Comparison of ENCODE assay signal across 32 cellular contexts in genomic region chr17:21470861-21471260, GRCh38.
"Had no signal": no experiment of that assay in that cellular context is flagged by ENCODE, and none has a peak within 500 bp of the region (broad histone marks: within the 10 kb centered on the region; RNA-seq: fewer than 3 reads in every experiment).

No MANE protein-coding gene starts in this region.

- H3K9me3 Mint-ChIP-seq: activated B cell treated with CpG ODN at 0.5 μM for 24 hours; activated CD4-positive, alpha-beta memory T cell treated with anti-CD3 and anti-CD28 coated beads for 36 hours; activated CD4-positive, alpha-beta T cell treated with anti-CD3 and anti-CD28 coated beads, Interleukin-2, amount 10 ng/mL, durations not matched to agents 24 days and 14 days; activated CD8-positive, alpha-beta T cell treated with anti-CD3 and anti-CD28 coated beads for 36 hours; activated naive CD4-positive, alpha-beta T cell treated with anti-CD3 and anti-CD28 coated beads for 36 hours; activated naive CD4-positive, alpha-beta T cell treated with anti-CD3 and anti-CD28 coated beads, Interleukin-2, amount 50 U/mL, for 72 hours; activated naive CD8-positive, alpha-beta T cell treated with anti-CD3 and anti-CD28 coated beads for 36 hours; activated T-cell treated with anti-CD3 and anti-CD28 coated beads, Interleukin-2, amount 50 U/mL, for 4 hours; activated T-cell treated with anti-CD3 and anti-CD28 coated beads, Interleukin-2, amount 50 U/mL, for 72 hours; activated T-helper 1 cell treated with anti-CD3 and anti-CD28 coated beads, Interleukin-12 subunit alpha, Interleukin-12 subunit beta, Interleukin-2, Interleukin-4 antibody, amounts not matched to agents 30 ng/mL and 10 ng/mL and 1 ng/mL, durations not matched to agents 14 hours and 24 hours and 36 hours; activated T-helper 17 cell treated with anti-CD3 and anti-CD28 coated beads, Interleukin-2, amount 50 U/mL, for 72 hours; T-helper 1 cell treated with Interleukin-12 subunit alpha and Interleukin-12 subunit beta and Interleukin-4 antibody, amounts not matched to agents 30 μg/mL and 1 μg/mL, for 36 hours; T-helper 2 cell treated with Interferon-gamma antibody and Interleukin-4, amounts not matched to agents 5 μg/mL and 100 μg/mL, for 36 hours had no signal

- H3K36me3 Mint-ChIP-seq: activated CD4-positive, alpha-beta memory T cell treated with anti-CD3 and anti-CD28 coated beads for 36 hours; activated CD8-positive, alpha-beta memory T cell treated with anti-CD3 and anti-CD28 coated beads, Interleukin-2, amount 10 ng/mL, durations not matched to agents 7 days and 5 days; activated naive CD4-positive, alpha-beta T cell treated with anti-CD3 and anti-CD28 coated beads, Interleukin-2, amount 50 U/mL, for 72 hours; activated naive CD8-positive, alpha-beta T cell treated with anti-CD3 and anti-CD28 coated beads for 36 hours had no signal

- DNase-seq: activated B cell treated with CpG ODN at 0.5 μM for 24 hours; activated CD4-positive, alpha-beta memory T cell treated with anti-CD3 and anti-CD28 coated beads for 36 hours; activated CD4-positive, alpha-beta T cell treated with anti-CD3 and anti-CD28 coated beads for 4 hours; activated CD4-positive, alpha-beta T cell treated with anti-CD3 and anti-CD28 coated beads, Interleukin-2, amount 10 ng/mL, durations not matched to agents 24 days and 14 days; activated CD4-positive, alpha-beta T cell treated with anti-CD3 and anti-CD28 coated beads, Interleukin-2, amount 50 U/mL, for 1 hour; activated CD4-positive, alpha-beta T cell treated with anti-CD3 and anti-CD28 coated beads, Interleukin-2, amount 50 U/mL, for 4 hours; activated CD4-positive, CD25-positive, alpha-beta regulatory T cell treated with anti-CD3 and anti-CD28 coated beads, Interleukin-2, amount 50 U/mL, for 72 hours; activated CD8-positive, alpha-beta memory T cell treated with anti-CD3 and anti-CD28 coated beads, Interleukin-2, amount 10 ng/mL, durations not matched to agents 7 days and 5 days; activated CD8-positive, alpha-beta T cell treated with anti-CD3 and anti-CD28 coated beads for 36 hours; activated effector memory CD4-positive, alpha-beta T cell treated with anti-CD3 and anti-CD28 coated beads, Interleukin-2, amount 50 U/mL, for 16 hours; activated gamma-delta T cell treated with Interleukin-2 at 50 U/mL for 16 hours; activated naive CD4-positive, alpha-beta T cell; activated naive CD4-positive, alpha-beta T cell treated with anti-CD3 and anti-CD28 coated beads for 36 hours; activated naive CD4-positive, alpha-beta T cell treated with anti-CD3 and anti-CD28 coated beads, Interleukin-2, amount 50 U/mL, for 16 hours; activated naive CD8-positive, alpha-beta T cell treated with anti-CD3 and anti-CD28 coated beads for 36 hours; activated T-cell treated with anti-CD3 and anti-CD28 coated beads for 4 hours; activated T-cell treated with anti-CD3 and anti-CD28 coated beads, Interleukin-2, amount 50 U/mL, for 1 hour; activated T-cell treated with anti-CD3 and anti-CD28 coated beads, Interleukin-2, amount 50 U/mL, for 4 hours; activated T-cell treated with anti-CD3 and anti-CD28 coated beads, Interleukin-2, amount 50 U/mL, for 72 hours; amniotic stem cell; aorta; body of pancreas; brain microvascular endothelial cell; central memory CD4-positive, alpha-beta T cell; T-helper 1 cell; T-helper 2 cell; T-helper 9 cell had no signal

- H3K27ac Mint-ChIP-seq: activated B cell treated with CpG ODN at 0.5 μM for 24 hours; activated CD4-positive, alpha-beta memory T cell treated with anti-CD3 and anti-CD28 coated beads for 36 hours; activated CD4-positive, alpha-beta T cell treated with anti-CD3 and anti-CD28 coated beads, Interleukin-2, amount 10 ng/mL, durations not matched to agents 24 days and 14 days; activated CD8-positive, alpha-beta memory T cell treated with anti-CD3 and anti-CD28 coated beads, Interleukin-2, amount 10 ng/mL, durations not matched to agents 7 days and 5 days; activated CD8-positive, alpha-beta T cell treated with anti-CD3 and anti-CD28 coated beads for 36 hours; activated naive CD4-positive, alpha-beta T cell treated with anti-CD3 and anti-CD28 coated beads for 36 hours; activated naive CD4-positive, alpha-beta T cell treated with anti-CD3 and anti-CD28 coated beads, Interleukin-2, amount 50 U/mL, for 72 hours; activated naive CD8-positive, alpha-beta T cell treated with anti-CD3 and anti-CD28 coated beads for 36 hours; activated T-cell treated with anti-CD3 and anti-CD28 coated beads, Interleukin-2, amount 50 U/mL, for 72 hours; activated T-helper 1 cell treated with anti-CD3 and anti-CD28 coated beads, Interleukin-12 subunit alpha, Interleukin-12 subunit beta, Interleukin-2, Interleukin-4 antibody, amounts not matched to agents 30 ng/mL and 10 ng/mL and 1 ng/mL, durations not matched to agents 14 hours and 24 hours and 36 hours; activated T-helper 17 cell treated with anti-CD3 and anti-CD28 coated beads, Interleukin-2, amount 50 U/mL, for 72 hours; T-helper 1 cell treated with Interleukin-12 subunit alpha and Interleukin-12 subunit beta and Interleukin-4 antibody, amounts not matched to agents 30 μg/mL and 1 μg/mL, for 36 hours; T-helper 2 cell treated with Interferon-gamma antibody and Interleukin-4, amounts not matched to agents 5 μg/mL and 100 μg/mL, for 36 hours had no signal

- ATAC-seq: activated CD8-positive, alpha-beta memory T cell treated with anti-CD3 and anti-CD28 coated beads, Interleukin-2, amount 10 ng/mL, durations not matched to agents 7 days and 5 days; activated CD8-positive, alpha-beta T cell treated with anti-CD3 and anti-CD28 coated beads for 36 hours; activated naive CD4-positive, alpha-beta T cell treated with anti-CD3 and anti-CD28 coated beads, Interleukin-2, amount 50 U/mL, for 72 hours; activated T-cell treated with anti-CD3 and anti-CD28 coated beads, Interleukin-2, amount 50 U/mL, for 4 hours; activated T-cell treated with anti-CD3 and anti-CD28 coated beads, Interleukin-2, amount 50 U/mL, for 72 hours; activated T-helper 17 cell treated with anti-CD3 and anti-CD28 coated beads, Interleukin-2, amount 50 U/mL, for 72 hours; body of pancreas had no signal

- H3K4me1 Mint-ChIP-seq: activated CD4-positive, alpha-beta T cell treated with anti-CD3 and anti-CD28 coated beads, Interleukin-2, amount 10 ng/mL, durations not matched to agents 24 days and 14 days; activated CD8-positive, alpha-beta memory T cell treated with anti-CD3 and anti-CD28 coated beads, Interleukin-2, amount 10 ng/mL, durations not matched to agents 7 days and 5 days; activated naive CD8-positive, alpha-beta T cell treated with anti-CD3 and anti-CD28 coated beads for 36 hours; activated T-helper 17 cell treated with anti-CD3 and anti-CD28 coated beads, Interleukin-2, amount 50 U/mL, for 72 hours had no signal

- H3K4me3 Mint-ChIP-seq: activated B cell treated with CpG ODN at 0.5 μM for 24 hours; activated CD4-positive, alpha-beta memory T cell treated with anti-CD3 and anti-CD28 coated beads for 36 hours; activated CD4-positive, alpha-beta T cell treated with anti-CD3 and anti-CD28 coated beads, Interleukin-2, amount 10 ng/mL, durations not matched to agents 24 days and 14 days; activated CD8-positive, alpha-beta memory T cell treated with anti-CD3 and anti-CD28 coated beads, Interleukin-2, amount 10 ng/mL, durations not matched to agents 7 days and 5 days; activated CD8-positive, alpha-beta T cell treated with anti-CD3 and anti-CD28 coated beads for 36 hours; activated naive CD4-positive, alpha-beta T cell treated with anti-CD3 and anti-CD28 coated beads for 36 hours; activated naive CD8-positive, alpha-beta T cell treated with anti-CD3 and anti-CD28 coated beads for 36 hours; activated T-cell treated with anti-CD3 and anti-CD28 coated beads, Interleukin-2, amount 50 U/mL, for 4 hours; activated T-cell treated with anti-CD3 and anti-CD28 coated beads, Interleukin-2, amount 50 U/mL, for 72 hours; activated T-helper 1 cell treated with anti-CD3 and anti-CD28 coated beads, Interleukin-12 subunit alpha, Interleukin-12 subunit beta, Interleukin-2, Interleukin-4 antibody, amounts not matched to agents 30 ng/mL and 10 ng/mL and 1 ng/mL, durations not matched to agents 14 hours and 24 hours and 36 hours; activated T-helper 17 cell treated with anti-CD3 and anti-CD28 coated beads, Interleukin-2, amount 50 U/mL, for 72 hours; T-helper 1 cell treated with Interleukin-12 subunit alpha and Interleukin-12 subunit beta and Interleukin-4 antibody, amounts not matched to agents 30 μg/mL and 1 μg/mL, for 36 hours; T-helper 2 cell treated with Interferon-gamma antibody and Interleukin-4, amounts not matched to agents 5 μg/mL and 100 μg/mL, for 36 hours had no signal
